ENCODE assay signal across 8 cellular contexts in the genomic region with DNA sequence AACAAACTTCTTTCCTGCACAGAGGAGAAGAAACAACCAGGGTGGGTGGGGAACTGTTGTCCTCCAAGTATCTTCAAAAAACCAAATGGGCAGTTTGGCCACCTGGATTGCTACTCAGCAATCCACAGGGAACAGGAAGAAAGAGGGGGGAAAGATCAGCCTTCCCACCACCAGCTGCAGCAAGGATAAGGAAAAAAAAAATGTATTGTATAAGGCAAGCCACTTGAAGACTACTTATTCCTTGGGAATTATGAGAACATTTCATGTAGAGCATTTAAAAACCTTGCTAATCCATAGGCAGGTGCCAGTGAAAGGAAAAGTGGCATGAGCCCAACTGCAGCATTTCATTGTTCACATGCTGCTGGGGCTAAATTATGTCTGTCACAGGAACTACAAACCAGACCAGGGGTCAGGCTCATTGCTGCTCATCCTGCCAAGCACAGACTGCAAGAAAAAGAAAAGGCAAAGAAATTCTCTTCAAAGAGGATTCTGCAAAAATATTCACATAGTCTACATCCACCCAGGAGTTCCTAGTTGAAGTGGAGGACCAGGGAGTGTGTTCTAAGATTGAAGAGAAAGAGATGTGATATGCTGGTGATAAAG. TPM values are rescaled to one million over a fixed set of nuclear protein-coding genes. Genes with fewer than 3 reads are reported as not detected.
DNase-seq lines count a peak whose midpoint lies in the region; ATAC-seq and TF ChIP-seq lines count a peak whose summit lies in the region.

No MANE protein-coding gene starts in this region.

- H3K27me3 Mint-ChIP-seq in activated CD4-positive, alpha-beta memory T cell treated with anti-CD3 and anti-CD28 coated beads, Interleukin-2, amount 10 ng/mL, durations not matched to agents 7 days and 5 days: no peaks in the 10 kb centered on the region
- H3K27me3 Mint-ChIP-seq in activated CD4-positive, alpha-beta memory T cell treated with anti-CD3 and anti-CD28 coated beads for 36 hours: no peaks in the 10 kb centered on the region
- no peaks in the 10 kb centered on the region for H3K27me3 Mint-ChIP-seq in stimulated activated naive B cell treated with anti-CD40 and anti-IgM and Interleukin-4, amounts not matched to agents 10 μg/mL and 1 μg/mL and 100 μg/mL, for 72 hours

- H3K36me3 ChIP-seq in esophagus muscularis mucosa: peaks cover 0 to 3% (median 0%) of the 10 kb centered on the region in 4 donors

- CTCF ChIA-PET in activated CD4-positive, alpha-beta memory T cell treated with anti-CD3 and anti-CD28 coated beads, Interleukin-2, amount 10 ng/mL, durations not matched to agents 7 days and 5 days (lab: Charles Lee): interaction anchor here (0.7 to 3.6 kb wide), 3 partner anchors 7 to 168 kb away, joined by 4 to 13 read pairs (median 11); partner anchors contain the start of genes DDIAS and PRCP
- CTCF ChIA-PET in activated CD4-positive, alpha-beta memory T cell treated with anti-CD3 and anti-CD28 coated beads for 36 hours (lab: Charles Lee): no interaction called here

- intact Hi-C loops in activated CD4-positive, alpha-beta memory T cell treated with anti-CD3 and anti-CD28 coated beads for 36 hours (cut with micrococcal nuclease): loop anchor here (5.0 kb wide), 1 partner anchor 142 kb away; no protein-coding TSS in a partner anchor
- intact Hi-C loops in esophagus muscularis mucosa (cut with DNase I): loop anchor here (5.0 to 10.0 kb wide), 4 partner anchors 75 to 167 kb away; partner anchors contain the start of genes DDIAS, PCF11 and PRCP

- TF ChIP-seq CTCF in esophagus muscularis mucosa (IDR thresholded peaks at IDR 0.05): no peak
- no peak for TF ChIP-seq CTCF in GM10266 (IDR thresholded peaks at IDR 0.05; ENCODE audit: control insufficient read depth, insufficient read depth, low read depth, missing control alignments)

- H3K9me3 Mint-ChIP-seq in activated CD4-positive, alpha-beta memory T cell treated with anti-CD3 and anti-CD28 coated beads, Interleukin-2, amount 10 ng/mL, durations not matched to agents 7 days and 5 days: no peaks in the 10 kb centered on the region
- H3K9me3 Mint-ChIP-seq in activated CD4-positive, alpha-beta memory T cell treated with anti-CD3 and anti-CD28 coated beads for 36 hours: no peaks in the 10 kb centered on the region
- peaks cover 2 to 7% of the 10 kb centered on the region in 2 donors for H3K9me3 Mint-ChIP-seq in stimulated activated naive B cell treated with anti-CD40 and anti-IgM and Interleukin-4, amounts not matched to agents 10 μg/mL and 1 μg/mL and 100 μg/mL, for 72 hours

- DNase-seq in activated CD4-positive, alpha-beta memory T cell treated with anti-CD3 and anti-CD28 coated beads, Interleukin-2, amount 10 ng/mL, durations not matched to agents 7 days and 5 days: no peak
- DNase-seq in activated CD4-positive, alpha-beta memory T cell treated with anti-CD3 and anti-CD28 coated beads for 36 hours: no peak
- DNase-seq in NCI-H524 treated with DMSO at 0.1 percent for 48 hours (lab: John Stamatoyannopoulos, UW) (peak; percentile 83), esophagus muscularis mucosa (ENCODE audit: extremely low spot score) (no peak), GM10266 (ENCODE audit: extremely low spot score) (no peak), DMS114 treated with DMSO at 0.1 percent for 48 hours (lab: John Stamatoyannopoulos, UW; ENCODE audit: unreplicated experiment) (no peak)
- no peak for DNase-seq in stimulated activated naive B cell treated with anti-CD40 and anti-IgM and Interleukin-4, amounts not matched to agents 10 μg/mL and 1 μg/mL and 100 μg/mL, for 72 hours

- no peaks in the 10 kb centered on the region for H3K9me3 ChIP-seq in esophagus muscularis mucosa

- peaks cover 42 to 45% (median 44%) of the 10 kb centered on the region in 4 donors for H3K4me1 ChIP-seq in esophagus muscularis mucosa

- POLR2A ChIA-PET in activated CD4-positive, alpha-beta memory T cell treated with anti-CD3 and anti-CD28 coated beads, Interleukin-2, amount 10 ng/mL, durations not matched to agents 7 days and 5 days (lab: Charles Lee): interaction anchor here (1.3 to 6.9 kb wide), 6 partner anchors 8 to 168 kb away, joined by 4 to 171 read pairs (median 20); partner anchors contain the start of genes DDIAS and PCF11
- POLR2A ChIA-PET in activated CD4-positive, alpha-beta memory T cell treated with anti-CD3 and anti-CD28 coated beads for 36 hours (lab: Charles Lee): no interaction called here

- no peak overlapping the region for H3K27ac Mint-ChIP-seq in activated CD4-positive, alpha-beta memory T cell treated with anti-CD3 and anti-CD28 coated beads, Interleukin-2, amount 10 ng/mL, durations not matched to agents 7 days and 5 days
- H3K27ac Mint-ChIP-seq in activated CD4-positive, alpha-beta memory T cell treated with anti-CD3 and anti-CD28 coated beads for 36 hours: no peak overlapping the region
- H3K27ac Mint-ChIP-seq in stimulated activated naive B cell treated with anti-CD40 and anti-IgM and Interleukin-4, amounts not matched to agents 10 μg/mL and 1 μg/mL and 100 μg/mL, for 72 hours: peak overlapping the region; percentile 26

- H3K4me1 Mint-ChIP-seq in activated CD4-positive, alpha-beta memory T cell treated with anti-CD3 and anti-CD28 coated beads, Interleukin-2, amount 10 ng/mL, durations not matched to agents 7 days and 5 days: peaks cover 41% of the 10 kb centered on the region
- peaks cover 30% of the 10 kb centered on the region for H3K4me1 Mint-ChIP-seq in activated CD4-positive, alpha-beta memory T cell treated with anti-CD3 and anti-CD28 coated beads for 36 hours (ENCODE audit: low read depth)
- H3K4me1 Mint-ChIP-seq in stimulated activated naive B cell treated with anti-CD40 and anti-IgM and Interleukin-4, amounts not matched to agents 10 μg/mL and 1 μg/mL and 100 μg/mL, for 72 hours: peaks cover 39 to 63% of the 10 kb centered on the region in 2 donors

- H3K27ac ChIP-seq in esophagus muscularis mucosa (replicated peaks in 1 of 4): peak overlapping the region; percentile 92 to 95 (median 92)

- peak overlapping the region; percentile 73 to 85 (median 77) for H3K4me3 ChIP-seq in esophagus muscularis mucosa

- H3K27me3 ChIP-seq in esophagus muscularis mucosa: no peaks in the 10 kb centered on the region

- TF ChIP-seq POLR2A in esophagus muscularis mucosa (IDR thresholded peaks at IDR 0.05; ENCODE audit: low read depth): no peak

- ATAC-seq in stimulated activated naive B cell treated with anti-CD40 and anti-IgM and Interleukin-4, amounts not matched to agents 10 μg/mL and 1 μg/mL and 100 μg/mL, for 72 hours (replicated peaks): no peak
- ATAC-seq in GM18517 (IDR thresholded peaks at IDR 0.05; ENCODE audit: unreplicated experiment): no peak

- H3K4me3 Mint-ChIP-seq in activated CD4-positive, alpha-beta memory T cell treated with anti-CD3 and anti-CD28 coated beads, Interleukin-2, amount 10 ng/mL, durations not matched to agents 7 days and 5 days: peak overlapping the region; percentile 25
- no peak overlapping the region for H3K4me3 Mint-ChIP-seq in activated CD4-positive, alpha-beta memory T cell treated with anti-CD3 and anti-CD28 coated beads for 36 hours
- no peak overlapping the region for H3K4me3 Mint-ChIP-seq in stimulated activated naive B cell treated with anti-CD40 and anti-IgM and Interleukin-4, amounts not matched to agents 10 μg/mL and 1 μg/mL and 100 μg/mL, for 72 hours

- TF ChIP-seq EP300 in esophagus muscularis mucosa (IDR thresholded peaks at IDR 0.05): no peak

- peaks cover 19% of the 10 kb centered on the region for H3K36me3 Mint-ChIP-seq in activated CD4-positive, alpha-beta memory T cell treated with anti-CD3 and anti-CD28 coated beads, Interleukin-2, amount 10 ng/mL, durations not matched to agents 7 days and 5 days (ENCODE audit: low read depth)
- peaks cover 22% of the 10 kb centered on the region for H3K36me3 Mint-ChIP-seq in activated CD4-positive, alpha-beta memory T cell treated with anti-CD3 and anti-CD28 coated beads for 36 hours
- peaks cover 40 to 45% of the 10 kb centered on the region in 2 donors for H3K36me3 Mint-ChIP-seq in stimulated activated naive B cell treated with anti-CD40 and anti-IgM and Interleukin-4, amounts not matched to agents 10 μg/mL and 1 μg/mL and 100 μg/mL, for 72 hours

RNA-seq across cellular contexts. Expression of gene RAB30, which starts 2.2 kb away (rescaled TPM):
- total RNA-seq in activated CD4-positive, alpha-beta memory T cell treated with anti-CD3 and anti-CD28 coated beads, Interleukin-2, amount 10 ng/mL, durations not matched to agents 7 days and 5 days: 10 to 100 TPM in 1 of 2 experiments, 1 to 10 TPM in 1; 9.9 to 10.2 TPM
- total RNA-seq in activated CD4-positive, alpha-beta memory T cell treated with anti-CD3 and anti-CD28 coated beads for 36 hours: 10 to 100 TPM; 11.5 to 12.9 TPM
- 10 to 100 TPM; 11.3 to 19.8 (median 18.2) TPM for total RNA-seq in esophagus muscularis mucosa
